In genomic region chr2:191244350-191244749, GRCh38 we compare ENCODE assay signal across 9 cellular contexts. TPM values are rescaled to one million over a fixed set of nuclear protein-coding genes. Genes with fewer than 3 reads are reported as not detected.
DNase-seq lines count a peak whose midpoint lies in the region; ATAC-seq and TF ChIP-seq lines count a peak whose summit lies in the region.
"Had no signal": no experiment of that assay in that cellular context is flagged by ENCODE, and none has a peak within 500 bp of the region (broad histone marks: within the 10 kb centered on the region; RNA-seq: fewer than 3 reads in every experiment).

No MANE protein-coding gene starts in this region.

- H3K4me3 ChIP-seq in gastrocnemius medialis: peak overlapping the region in 2 of 4 donors; percentile 59 to 67
- H3K4me3 ChIP-seq: K562 had no signal

- no peak for TF ChIP-seq POLR2A in gastrocnemius medialis (IDR thresholded peaks at IDR 0.05)

- H3K9me3 Mint-ChIP-seq in activated T-cell treated with anti-CD3 and anti-CD28 coated beads, Interleukin-2, amount 50 U/mL, for 72 hours: peaks cover 0 to 3% of the 10 kb centered on the region in 2 donors
- peaks cover 4% of the 10 kb centered on the region for H3K9me3 Mint-ChIP-seq in activated CD4-positive, alpha-beta memory T cell treated with anti-CD3 and anti-CD28 coated beads for 36 hours

- no peaks in the 10 kb centered on the region for H3K27me3 ChIP-seq in foreskin keratinocyte
- no peaks in the 10 kb centered on the region for H3K27me3 ChIP-seq in gastrocnemius medialis

- peak overlapping the region; percentile 68 to 72 for H3K4me3 Mint-ChIP-seq in activated T-cell treated with anti-CD3 and anti-CD28 coated beads, Interleukin-2, amount 50 U/mL, for 72 hours
- peak overlapping the region; percentile 59 for H3K4me3 Mint-ChIP-seq in activated CD4-positive, alpha-beta memory T cell treated with anti-CD3 and anti-CD28 coated beads for 36 hours

- TF ChIP-seq CTCF in foreskin keratinocyte (conservative IDR thresholded peaks at IDR 0.05) (no peak), gastrocnemius medialis (IDR thresholded peaks at IDR 0.05 in 4 of 5, conservative IDR thresholded peaks at IDR 0.05 in 1 of 5) (no peak)

- no peak overlapping the region for H3K27ac Mint-ChIP-seq in activated T-cell treated with anti-CD3 and anti-CD28 coated beads, Interleukin-2, amount 50 U/mL, for 72 hours
- no peak overlapping the region for H3K27ac Mint-ChIP-seq in activated CD4-positive, alpha-beta memory T cell treated with anti-CD3 and anti-CD28 coated beads for 36 hours

- DNase-seq in activated T-cell treated with anti-CD3 and anti-CD28 coated beads, Interleukin-2, amount 50 U/mL, for 72 hours: no peak
- no peak for DNase-seq in activated T-cell treated with anti-CD3 and anti-CD28 coated beads, Interleukin-2, amount 50 U/mL, for 1 hour
- no peak for DNase-seq in activated CD4-positive, alpha-beta memory T cell treated with anti-CD3 and anti-CD28 coated beads for 36 hours
- no peak for DNase-seq in foreskin keratinocyte
- no peak for DNase-seq in gastrocnemius medialis
- no peak for DNase-seq in NCI-H226
- DNase-seq in G401 (ENCODE audit: low spot score): no peak

- H3K9me3 ChIP-seq in gastrocnemius medialis: no peaks in the 10 kb centered on the region

- peaks cover 35% of the 10 kb centered on the region for H3K27me3 Mint-ChIP-seq in activated T-cell treated with anti-CD3 and anti-CD28 coated beads, Interleukin-2, amount 50 U/mL, for 72 hours (ENCODE audit: low read depth)
- H3K27me3 Mint-ChIP-seq in activated CD4-positive, alpha-beta memory T cell treated with anti-CD3 and anti-CD28 coated beads for 36 hours: peaks cover 15% of the 10 kb centered on the region

- in situ Hi-C loops in gastrocnemius medialis (cut with MboI; ENCODE audit: low sequenced_read_pairs in 4 of 4) (loop anchor here in 1 of 4 donors (25.0 kb wide), 1 partner anchor 268 kb away; no protein-coding TSS in a partner anchor), G401 (cut with HindIII; ENCODE audit: low sequenced_read_pairs) (no loop called here)

- CTCF ChIA-PET in activated CD4-positive, alpha-beta memory T cell treated with anti-CD3 and anti-CD28 coated beads for 36 hours (lab: Charles Lee): no interaction called here

- H3K36me3 ChIP-seq in gastrocnemius medialis: no peaks in the 10 kb centered on the region

- H3K4me1 Mint-ChIP-seq in activated T-cell treated with anti-CD3 and anti-CD28 coated beads, Interleukin-2, amount 50 U/mL, for 72 hours (ENCODE audit: low read depth): peaks cover 15% of the 10 kb centered on the region
- H3K4me1 Mint-ChIP-seq in activated CD4-positive, alpha-beta memory T cell treated with anti-CD3 and anti-CD28 coated beads for 36 hours (ENCODE audit: low read depth): peaks cover 12% of the 10 kb centered on the region

- H3K27ac ChIP-seq in foreskin keratinocyte: peak overlapping the region; percentile 84
- peak overlapping the region in 3 of 4 donors; percentile 37 to 67 (median 66) for H3K27ac ChIP-seq in gastrocnemius medialis

- no peaks in the 10 kb centered on the region for H3K36me3 Mint-ChIP-seq in activated T-cell treated with anti-CD3 and anti-CD28 coated beads, Interleukin-2, amount 50 U/mL, for 72 hours (ENCODE audit: insufficient read depth in 2 of 2)
- no peaks in the 10 kb centered on the region for H3K36me3 Mint-ChIP-seq in activated CD4-positive, alpha-beta memory T cell treated with anti-CD3 and anti-CD28 coated beads for 36 hours

- H3K4me1 ChIP-seq in foreskin keratinocyte (peaks cover 18% of the 10 kb centered on the region), gastrocnemius medialis (peaks cover 3 to 7% of the 10 kb centered on the region in 2 donors)

- POLR2A ChIA-PET in activated CD4-positive, alpha-beta memory T cell treated with anti-CD3 and anti-CD28 coated beads for 36 hours (lab: Charles Lee): no interaction called here

- intact Hi-C loops in activated CD4-positive, alpha-beta memory T cell treated with anti-CD3 and anti-CD28 coated beads for 36 hours (cut with micrococcal nuclease): loop anchor here (1.0 to 10.0 kb wide), 3 partner anchors 37 to 280 kb away; no protein-coding TSS in a partner anchor
- intact Hi-C loops in gastrocnemius medialis (cut with DNase I; ENCODE audit: low total_unique reads): no loop called here

- ATAC-seq in activated T-cell treated with anti-CD3 and anti-CD28 coated beads, Interleukin-2, amount 50 U/mL, for 72 hours (replicated peaks in 1 of 2): no peak
- no peak for ATAC-seq in foreskin keratinocyte
- no peak for ATAC-seq in gastrocnemius medialis
- no peak for ATAC-seq in activated CD4-positive, CD25-positive, alpha-beta regulatory T cell treated with anti-CD3 and anti-CD28 coated beads, Interleukin-2, amount 50 U/mL, for 24 hours

RNA-seq across cellular contexts. Expression of gene MYO1B, which starts 0.9 kb away (rescaled TPM):
- 10 to 100 TPM; 24.4 to 37.5 TPM for total RNA-seq in activated T-cell treated with anti-CD3 and anti-CD28 coated beads, Interleukin-2, amount 50 U/mL, for 72 hours
- total RNA-seq in activated CD4-positive, alpha-beta memory T cell treated with anti-CD3 and anti-CD28 coated beads for 36 hours: 10 to 100 TPM; 13.5 to 15.6 TPM
- total RNA-seq in foreskin keratinocyte (216 and 220 TPM in 2 replicates), gastrocnemius medialis (10 to 100 TPM in 2 of 4 donors, 1 to 10 TPM in 2; 7.0 to 10.8 (median 10.0) TPM)
- polyA plus RNA-seq in foreskin keratinocyte: 51.8 and 61.3 TPM in 2 replicates
- total RNA-seq in G401 (2014; rRNA removed; shearing (Covaris generic)): 32.6 TPM in 1 of 2 replicates, not detected in the other
